Comparison of ENCODE assay signal across 8 cellular contexts in genomic region chr21:30434033-30434631, GRCh38. TPM values are rescaled to one million over a fixed set of nuclear protein-coding genes. Genes with fewer than 3 reads are reported as not detected.
DNase-seq lines count a peak whose midpoint lies in the region; ATAC-seq and TF ChIP-seq lines count a peak whose summit lies in the region.

No MANE protein-coding gene starts in this region.

- peak; percentile 14 for DNase-seq in NCI-H1694 (lab: John Stamatoyannopoulos, UW)
- DNase-seq in NCI-H1694 treated with DMSO at 0.1 percent for 48 hours (lab: John Stamatoyannopoulos, UW), result no peak
- DNase-seq in OCI-M2 (lab: John Stamatoyannopoulos, UW; ENCODE audit: unreplicated experiment), result peak; percentile 11
- DNase-seq in dermis blood vessel endothelial cell, result peak; percentile 9
- no peak for DNase-seq in omental fat pad (ENCODE audit: low spot score)
- no peak for DNase-seq in posterior vena cava (ENCODE audit: low spot score)

- peak; percentile 74 for ATAC-seq in HG02970 (IDR thresholded peaks at IDR 0.05; ENCODE audit: low FRiP score, unreplicated experiment)
- ATAC-seq in omental fat pad (ENCODE audit: low FRiP score), result peak; percentile 37
- ATAC-seq in GM18520 (IDR thresholded peaks at IDR 0.05; ENCODE audit: unreplicated experiment), result no peak

- intact Hi-C loops in posterior vena cava (cut with DNase I), result no loop called here

- TF ChIP-seq CTCF in omental fat pad (IDR thresholded peaks at IDR 0.05), result no peak

RNA-seq across cellular contexts. Expression of gene KRTAP13-4, which starts 4.1 kb away (rescaled TPM):
- total RNA-seq in dermis blood vessel endothelial cell (not detected in 2 replicates), omental fat pad (not detected), posterior vena cava (not detected)

RNA-seq across cellular contexts. Expression of gene KRTAP15-1, which starts 5.9 kb away (rescaled TPM):
- total RNA-seq in dermis blood vessel endothelial cell (not detected in 2 replicates), omental fat pad (not detected), posterior vena cava (not detected)

RNA-seq across cellular contexts. Expression of gene KRTAP13-3, which starts 8.4 kb away (rescaled TPM):
- not detected in 2 replicates for total RNA-seq in dermis blood vessel endothelial cell
- total RNA-seq in omental fat pad, result not detected
- total RNA-seq in posterior vena cava, result not detected

RNA-seq across cellular contexts. Expression of gene KRTAP13-1, which starts 38.3 kb away (rescaled TPM):
- not detected in 2 replicates for total RNA-seq in dermis blood vessel endothelial cell
- not detected for total RNA-seq in omental fat pad
- not detected for total RNA-seq in posterior vena cava

RNA-seq across cellular contexts. Expression of gene KRTAP19-1, which starts 46.0 kb away (rescaled TPM):
- total RNA-seq in dermis blood vessel endothelial cell, result not detected in 2 replicates
- total RNA-seq in omental fat pad, result not detected
- total RNA-seq in posterior vena cava, result not detected

Comparison
In these comparisons a context has a peak if more than half of its experiments do, and no peak if none do; other contexts are left out.
1. DNase-seq: peak in NCI-H1694 (single experiment), OCI-M2 (single experiment) and dermis blood vessel endothelial cell (single experiment); none in NCI-H1694 treated with DMSO at 0.1 percent for 48 hours (single experiment), omental fat pad (single experiment) and posterior vena cava (single experiment).